ENCODE assay signal across 1 cellular context in genomic region chr17:56833023-56833811, GRCh38.
TF ChIP-seq lines count a peak whose summit lies in the region.

No MANE protein-coding gene starts in this region.

TF ChIP-seq in GM12878, 131 proteins besides CTCF, POLR2A, EP300 and RAD21 (continued from another document and continues in another):
- TF ChIP-seq E2F8 (IDR thresholded peaks at IDR 0.05; ENCODE audit: low read depth, partially characterized antibody) (no peak), NBN (IDR thresholded peaks at IDR 0.05) (no peak), EZH2 (IDR thresholded peaks at IDR 0.05; ENCODE audit: borderline replicate concordance, control insufficient read depth, low read depth, low read length) (no peak), NRF1 (conservative IDR thresholded peaks at IDR 0.05; ENCODE audit: low read depth, low read length) (0 out of 2 replicates have a peak, but pooled peaks have one; percentile 19), ZNF687 (IDR thresholded peaks at IDR 0.05) (no peak), MAX (IDR thresholded peaks at IDR 0.05; ENCODE audit: low read depth, low read length) (no peak), BHLHE40 (IDR thresholded peaks at IDR 0.05; ENCODE audit: borderline replicate concordance in 1 of 2, low read depth in 2 of 2, low read length in 1 of 2) (no peak; a peak in 1 of 4 replicates), ZNF622 (IDR thresholded peaks at IDR 0.05) (no peak), JUND (IDR thresholded peaks at IDR 0.05; ENCODE audit: low read depth, low read length) (no peak), SMC3 (IDR thresholded peaks at IDR 0.05; ENCODE audit: borderline replicate concordance, low read length) (no peak), NR2C2 (IDR thresholded peaks at IDR 0.05; ENCODE audit: borderline replicate concordance, control insufficient read depth, insufficient read length, low read depth) (no peak), BCL11A (IDR thresholded peaks at IDR 0.05; ENCODE audit: low read depth, low read length) (no peak), IKZF2 (IDR thresholded peaks at IDR 0.05) (0 out of 4 replicates have a peak, but pooled peaks of 1 of the 2 experiments have one; percentile 11), CEBPZ (IDR thresholded peaks at IDR 0.05; ENCODE audit: low read depth, low read length) (no peak), ZBTB4 (CRISPR knock-in tag; IDR thresholded peaks at IDR 0.05) (no peak), BCL3 (IDR thresholded peaks at IDR 0.05; ENCODE audit: borderline replicate concordance, insufficient read depth, low read depth, low read length, poor library complexity, severe bottlenecking) (no peak), SIX5 (IDR thresholded peaks at IDR 0.05; ENCODE audit: low read depth, low read length, severe bottlenecking) (no peak), NR2C1 (IDR thresholded peaks at IDR 0.05) (peak; percentile 35; the same call in 1 of the 2 replicates), ZNF384 (IDR thresholded peaks at IDR 0.05; ENCODE audit: borderline replicate concordance, low read depth, low read length) (no peak), ZNF24 (IDR thresholded peaks at IDR 0.05) (0 out of 2 replicates have a peak, but pooled peaks have one; percentile 11), SMAD1 (IDR thresholded peaks at IDR 0.05; ENCODE audit: low read depth, partially characterized antibody) (no peak), RUNX3 (IDR thresholded peaks at IDR 0.05; ENCODE audit: low read length) (no peak), ELK1 (IDR thresholded peaks at IDR 0.05; ENCODE audit: low read depth, low read length) (no peak), ZBTB33 (IDR thresholded peaks at IDR 0.05) (no peak), POLR2AphosphoS2 (IDR thresholded peaks at IDR 0.05; ENCODE audit: low read depth, low read length) (no peak), ATF7 (IDR thresholded peaks at IDR 0.05; ENCODE audit: low read depth) (no peak), BCLAF1 (IDR thresholded peaks at IDR 0.05) (0 out of 2 replicates have a peak, but pooled peaks have one; percentile 32), SREBF1 (IDR thresholded peaks at IDR 0.05; ENCODE audit: low read length) (no peak), SP1 (IDR thresholded peaks at IDR 0.05; ENCODE audit: low read depth, low read length) (no peak), TCF7 (IDR thresholded peaks at IDR 0.05; ENCODE audit: borderline replicate concordance) (no peak), KAT2A (conservative IDR thresholded peaks at IDR 0.05; ENCODE audit: control insufficient read depth, low read depth, low read length) (no peak), ZNF207 (IDR thresholded peaks at IDR 0.05; ENCODE audit: borderline replicate concordance) (no peak), ZBED1 (IDR thresholded peaks at IDR 0.05; ENCODE audit: borderline replicate concordance) (no peak), PBX3 (IDR thresholded peaks at IDR 0.05; ENCODE audit: insufficient replicate concordance, low read depth, low read length) (no peak)
